19 cellular contexts compared by ENCODE assay signal in the genomic region with DNA sequence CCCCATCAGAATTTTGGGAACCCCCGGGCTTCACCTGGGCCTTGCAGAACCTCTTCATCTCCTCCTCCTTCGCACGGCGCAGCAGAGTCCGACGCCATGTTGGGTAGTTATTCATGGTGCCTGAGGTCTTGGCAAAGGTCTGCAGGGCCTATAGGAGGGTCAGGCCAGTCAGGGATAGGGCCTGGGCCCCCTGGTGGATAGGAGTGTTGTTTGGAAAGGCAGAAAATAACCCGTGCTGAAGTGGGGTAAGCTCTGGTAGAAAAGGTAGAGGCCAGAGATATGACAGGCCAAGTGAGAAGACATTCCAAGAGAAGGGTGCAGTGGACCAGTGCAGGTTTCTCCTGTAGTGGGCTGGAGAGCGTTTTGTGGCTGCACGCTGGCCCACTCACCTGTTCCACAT. TPM values are rescaled to one million over a fixed set of nuclear protein-coding genes. Genes with fewer than 3 reads are reported as not detected.
DNase-seq lines count a peak whose midpoint lies in the region; ATAC-seq and TF ChIP-seq lines count a peak whose summit lies in the region.
"Had no signal": no experiment of that assay in that cellular context is flagged by ENCODE, and none has a peak within 500 bp of the region (broad histone marks: within the 10 kb centered on the region; RNA-seq: fewer than 3 reads in every experiment).

No MANE protein-coding gene starts in this region.

- no peaks in the 10 kb centered on the region for H4K20me1 ChIP-seq in hepatocyte (ENCODE audit: insufficient read depth, poor library complexity, severe bottlenecking)

- peaks cover 0 to 2% (median 0%) of the 10 kb centered on the region in 7 donors for H3K9me3 Mint-ChIP-seq in CD14-positive monocyte
- H3K9me3 Mint-ChIP-seq in activated T-helper 17 cell treated with anti-CD3 and anti-CD28 coated beads, Interleukin-2, amount 50 U/mL, for 72 hours = no peaks in the 10 kb centered on the region
- H3K9me3 Mint-ChIP-seq: mesothelial cell of epicardium had no signal

- H3K36me3 ChIP-seq in hepatocyte (replicated peaks; ENCODE audit: insufficient read depth, low read depth) = no peaks in the 10 kb centered on the region

- DNase-seq in CD14-positive monocyte (ENCODE audit: low spot score) (no peak), ELR (ENCODE audit: low read depth) (peak; percentile 22), hepatocyte (ENCODE audit: low spot score) (no peak), Right ventricle myocardium inferior (ENCODE audit: missing footprints) (no peak)
- DNase-seq in activated CD8-positive, alpha-beta memory T cell treated with anti-CD3 and anti-CD28 coated beads, Interleukin-2, amount 50 U/mL, for 48 hours = no peak
- DNase-seq: activated CD4-positive, alpha-beta T cell treated with anti-CD3 and anti-CD28 coated beads for 4 hours; aorta; esophagus squamous epithelium; heart right ventricle; kidney glomerular epithelial cell; NCI-H1092 treated with DMSO at 0.1 percent for 48 hours; NK-92 treated with Interleukin-12 subunit alpha and Interleukin-12 subunit beta, amount 100 ng/mL, for 24 hours; Right ventricle myocardium superior; stimulated activated CD4-positive, alpha-beta T cell treated with anti-CD3 and anti-CD28 coated beads, Interleukin-4, amount 100 ng/mL, for 24 hours; T1000; tibial artery had no signal

- H3K27me3 Mint-ChIP-seq in CD14-positive monocyte (ENCODE audit: low read depth in 3 of 3) = peaks cover 0 to 4% (median 1%) of the 10 kb centered on the region in 3 donors
- H3K27me3 Mint-ChIP-seq in activated T-helper 17 cell treated with anti-CD3 and anti-CD28 coated beads, Interleukin-2, amount 50 U/mL, for 72 hours = no peaks in the 10 kb centered on the region

- H3K27ac Mint-ChIP-seq in CD14-positive monocyte = peak overlapping the region in 4 of 7 donors; percentile 21 to 63 (median 40)
- peak overlapping the region; percentile 75 for H3K27ac Mint-ChIP-seq in activated T-helper 17 cell treated with anti-CD3 and anti-CD28 coated beads, Interleukin-2, amount 50 U/mL, for 72 hours
- H3K27ac Mint-ChIP-seq: mesothelial cell of epicardium had no signal

- H3K36me3 Mint-ChIP-seq in CD14-positive monocyte = peaks cover 50 to 76% of the 10 kb centered on the region in 2 donors
- peaks cover 49% of the 10 kb centered on the region for H3K36me3 Mint-ChIP-seq in activated T-helper 17 cell treated with anti-CD3 and anti-CD28 coated beads, Interleukin-2, amount 50 U/mL, for 72 hours (ENCODE audit: low read depth)

- H3K9me2 ChIP-seq in hepatocyte (replicated peaks; ENCODE audit: insufficient read depth) = no peaks in the 10 kb centered on the region

- ATAC-seq in activated T-helper 17 cell treated with anti-CD3 and anti-CD28 coated beads, Interleukin-2, amount 50 U/mL, for 72 hours (replicated peaks) = no peak
- ATAC-seq in GM21515 (IDR thresholded peaks at IDR 0.05; ENCODE audit: unreplicated experiment) = no peak
- no peak for ATAC-seq in Right ventricle myocardium inferior
- ATAC-seq: heart right ventricle had no signal

- H3K4me2 ChIP-seq in hepatocyte = no peak overlapping the region

- H3K27me3 ChIP-seq in hepatocyte = no peaks in the 10 kb centered on the region
- H3K27me3 ChIP-seq: esophagus squamous epithelium, heart right ventricle, tibial artery had no signal

- H2AFZ ChIP-seq in hepatocyte = no peak overlapping the region

- peaks cover 8% of the 10 kb centered on the region for H3K4me1 ChIP-seq in hepatocyte (ENCODE audit: insufficient read depth)

- H3K4me1 Mint-ChIP-seq in CD14-positive monocyte = peaks cover 43% of the 10 kb centered on the region
- H3K4me1 Mint-ChIP-seq in activated T-helper 17 cell treated with anti-CD3 and anti-CD28 coated beads, Interleukin-2, amount 50 U/mL, for 72 hours = peaks cover 30% of the 10 kb centered on the region

- intact Hi-C loops in CD14-positive monocyte (cut with micrococcal nuclease) = no loop called here
- intact Hi-C loops in Right ventricle myocardium inferior (cut with DNase I) = no loop called here

- no peak for TF ChIP-seq CTCF in CD14-positive monocyte (IDR thresholded peaks at IDR 0.05)
- peak; percentile 5 for TF ChIP-seq CTCF in hepatocyte (IDR thresholded peaks at IDR 0.05; ENCODE audit: poor library complexity)

- H3K79me2 ChIP-seq in hepatocyte = peaks cover 9% of the 10 kb centered on the region

- 92% methylated on average over 9 of the region's 9 CpGs for WGBS in hepatocyte (ENCODE audit: low lambda C conversion rate, missing lambda C conversion rate)

- no peak overlapping the region for H3K27ac ChIP-seq in hepatocyte
- H3K27ac ChIP-seq: esophagus squamous epithelium, heart right ventricle, tibial artery had no signal

- H3K4me3 Mint-ChIP-seq in CD14-positive monocyte = no peak overlapping the region
- H3K4me3 Mint-ChIP-seq in activated T-helper 17 cell treated with anti-CD3 and anti-CD28 coated beads, Interleukin-2, amount 50 U/mL, for 72 hours = no peak overlapping the region
- H3K4me3 Mint-ChIP-seq: mesothelial cell of epicardium had no signal

- H3K4me3 ChIP-seq in hepatocyte = no peak overlapping the region
- H3K4me3 ChIP-seq: esophagus squamous epithelium, heart right ventricle, tibial artery had no signal

- no peaks in the 10 kb centered on the region for H3K9me3 ChIP-seq in hepatocyte (ENCODE audit: low read depth)
- H3K9me3 ChIP-seq: esophagus squamous epithelium, heart right ventricle, tibial artery had no signal

RNA-seq across cellular contexts. Expression of a gene that starts 4.9 kb away (rescaled TPM):
- polyA plus RNA-seq in CD14-positive monocyte (10 to 100 TPM in 1 of 2 donors, 1 to 10 TPM in 1; 9.5 to 12.3 TPM), hepatocyte (19.2 and 25.1 TPM in 2 replicates)
- total RNA-seq in activated T-helper 17 cell treated with anti-CD3 and anti-CD28 coated beads, Interleukin-2, amount 50 U/mL, for 72 hours = 1 to 10 TPM; 8.0 to 9.7 TPM
- total RNA-seq in hepatocyte (9.3 and 15.3 TPM in 2 replicates), Right ventricle myocardium inferior (4.4 TPM)

RNA-seq across cellular contexts. Expression of a gene that starts 5.0 kb away (rescaled TPM):
- polyA plus RNA-seq in CD14-positive monocyte (under 1 TPM; 0.14 to 0.28 TPM), hepatocyte (2.9 and 3.8 TPM in 2 replicates)
- under 1 TPM in 1 of 2 donors, not detected in 1; 0.39 TPM for total RNA-seq in activated T-helper 17 cell treated with anti-CD3 and anti-CD28 coated beads, Interleukin-2, amount 50 U/mL, for 72 hours
- total RNA-seq in hepatocyte (2.2 and 2.6 TPM in 2 replicates), Right ventricle myocardium inferior (4.5 TPM)

RNA-seq across cellular contexts. Expression of a gene that starts 10.2 kb away (rescaled TPM):
- polyA plus RNA-seq in CD14-positive monocyte = 10 to 100 TPM in 1 of 2 donors, 1 to 10 TPM in 1; 7.5 to 13.2 TPM
- 10 to 100 TPM; 43.3 to 58.3 TPM for total RNA-seq in activated T-helper 17 cell treated with anti-CD3 and anti-CD28 coated beads, Interleukin-2, amount 50 U/mL, for 72 hours
- 38.2 and 46.5 TPM in 2 replicates for total RNA-seq in hepatocyte
- 51.2 and 52.7 TPM in 2 replicates for polyA plus RNA-seq in hepatocyte
- 8.3 TPM for total RNA-seq in Right ventricle myocardium inferior

RNA-seq across cellular contexts. Expression of a gene that starts 37.6 kb away (rescaled TPM):
- polyA plus RNA-seq in CD14-positive monocyte (1 to 10 TPM; 3.4 to 4.7 TPM), hepatocyte (2.5 and 3.8 TPM in 2 replicates)
- 10 to 100 TPM; 11.0 to 11.4 TPM for total RNA-seq in activated T-helper 17 cell treated with anti-CD3 and anti-CD28 coated beads, Interleukin-2, amount 50 U/mL, for 72 hours
- total RNA-seq in hepatocyte (6.7 and 6.9 TPM in 2 replicates), Right ventricle myocardium inferior (2.6 TPM)
